Comparison of ENCODE assay signal across 1 cellular context in the genomic region with DNA sequence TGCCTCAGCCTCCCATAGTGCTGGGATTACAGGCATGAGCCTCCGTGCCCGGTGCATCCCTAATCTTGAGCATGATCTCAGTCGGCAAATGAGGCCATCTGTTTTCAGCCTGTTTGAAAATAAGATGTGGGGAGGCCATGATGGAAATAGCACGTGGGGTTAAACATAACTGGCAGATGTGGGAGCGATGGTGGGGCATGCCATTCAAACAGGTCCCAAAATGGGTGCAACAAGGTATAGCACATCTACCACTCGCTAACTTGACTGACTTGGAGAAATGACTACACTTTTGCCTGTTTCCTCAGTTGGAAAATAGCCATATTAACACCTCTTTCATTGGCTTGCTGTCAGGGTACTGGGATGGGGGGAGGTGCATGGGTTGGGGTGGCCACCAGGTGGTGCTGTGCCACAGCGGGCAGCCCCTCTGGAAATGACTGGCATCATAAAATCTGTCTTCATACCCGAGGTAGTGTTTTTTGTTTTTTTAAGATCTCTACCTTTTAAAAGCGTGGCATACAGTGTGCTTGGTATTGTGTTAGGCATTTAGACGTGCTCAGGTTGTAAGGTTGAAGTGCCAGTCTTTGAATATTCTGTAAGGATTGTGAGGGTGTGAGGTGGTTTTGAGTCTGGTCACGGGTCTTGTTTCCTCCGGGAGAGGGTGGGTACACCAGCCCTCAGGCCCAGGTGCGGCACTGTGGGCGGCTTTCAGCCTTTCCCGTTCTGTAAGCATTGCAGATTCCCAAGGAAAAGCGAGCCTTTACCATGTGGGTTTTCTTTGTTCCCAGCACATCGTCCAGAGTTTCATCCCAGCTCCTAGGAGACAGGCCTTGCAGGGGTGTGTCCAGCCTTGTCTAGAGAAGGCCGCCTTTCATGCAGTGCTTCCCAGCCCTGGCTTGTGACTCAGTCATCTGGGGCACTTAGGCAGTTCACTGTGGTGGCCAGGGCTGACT.
TF ChIP-seq lines count a peak whose summit lies in the region.

No MANE protein-coding gene starts in this region.

TF ChIP-seq in SK-N-SH, 30 proteins besides CTCF, POLR2A, EP300 and RAD21 (continued from another document):
- TF ChIP-seq, protein P1, sequence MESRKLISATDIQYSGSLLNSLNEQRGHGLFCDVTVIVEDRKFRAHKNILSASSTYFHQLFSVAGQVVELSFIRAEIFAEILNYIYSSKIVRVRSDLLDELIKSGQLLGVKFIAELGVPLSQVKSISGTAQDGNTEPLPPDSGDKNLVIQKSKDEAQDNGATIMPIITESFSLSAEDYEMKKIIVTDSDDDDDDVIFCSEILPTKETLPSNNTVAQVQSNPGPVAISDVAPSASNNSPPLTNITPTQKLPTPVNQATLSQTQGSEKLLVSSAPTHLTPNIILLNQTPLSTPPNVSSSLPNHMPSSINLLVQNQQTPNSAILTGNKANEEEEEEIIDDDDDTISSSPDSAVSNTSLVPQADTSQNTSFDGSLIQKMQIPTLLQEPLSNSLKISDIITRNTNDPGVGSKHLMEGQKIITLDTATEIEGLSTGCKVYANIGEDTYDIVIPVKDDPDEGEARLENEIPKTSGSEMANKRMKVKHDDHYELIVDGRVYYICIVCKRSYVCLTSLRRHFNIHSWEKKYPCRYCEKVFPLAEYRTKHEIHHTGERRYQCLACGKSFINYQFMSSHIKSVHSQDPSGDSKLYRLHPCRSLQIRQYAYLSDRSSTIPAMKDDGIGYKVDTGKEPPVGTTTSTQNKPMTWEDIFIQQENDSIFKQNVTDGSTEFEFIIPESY (IDR thresholded peaks at IDR 0.05; ENCODE audit: borderline replicate concordance, low read depth), result no peak
- no peak for TF ChIP-seq CHD2 (IDR thresholded peaks at IDR 0.05; ENCODE audit: low read length, partially characterized antibody)
- TF ChIP-seq SMC3 (IDR thresholded peaks at IDR 0.05; ENCODE audit: low read depth, low read length), result peak; percentile 52
- no peak; the same call in 1 of the 2 replicates for TF ChIP-seq POLR2AphosphoS5 (IDR thresholded peaks at IDR 0.05; ENCODE audit: low read depth, low read length)
- TF ChIP-seq RFX5 (IDR thresholded peaks at IDR 0.05; ENCODE audit: low read length), result no peak
- TF ChIP-seq MXI1 (IDR thresholded peaks at IDR 0.05; ENCODE audit: low read depth, low read length), result peak; percentile 98
- peak; percentile 6; the same call in 1 of the 2 replicates for TF ChIP-seq NFIC (IDR thresholded peaks at IDR 0.05; ENCODE audit: borderline replicate concordance)
- TF ChIP-seq, protein P2, sequence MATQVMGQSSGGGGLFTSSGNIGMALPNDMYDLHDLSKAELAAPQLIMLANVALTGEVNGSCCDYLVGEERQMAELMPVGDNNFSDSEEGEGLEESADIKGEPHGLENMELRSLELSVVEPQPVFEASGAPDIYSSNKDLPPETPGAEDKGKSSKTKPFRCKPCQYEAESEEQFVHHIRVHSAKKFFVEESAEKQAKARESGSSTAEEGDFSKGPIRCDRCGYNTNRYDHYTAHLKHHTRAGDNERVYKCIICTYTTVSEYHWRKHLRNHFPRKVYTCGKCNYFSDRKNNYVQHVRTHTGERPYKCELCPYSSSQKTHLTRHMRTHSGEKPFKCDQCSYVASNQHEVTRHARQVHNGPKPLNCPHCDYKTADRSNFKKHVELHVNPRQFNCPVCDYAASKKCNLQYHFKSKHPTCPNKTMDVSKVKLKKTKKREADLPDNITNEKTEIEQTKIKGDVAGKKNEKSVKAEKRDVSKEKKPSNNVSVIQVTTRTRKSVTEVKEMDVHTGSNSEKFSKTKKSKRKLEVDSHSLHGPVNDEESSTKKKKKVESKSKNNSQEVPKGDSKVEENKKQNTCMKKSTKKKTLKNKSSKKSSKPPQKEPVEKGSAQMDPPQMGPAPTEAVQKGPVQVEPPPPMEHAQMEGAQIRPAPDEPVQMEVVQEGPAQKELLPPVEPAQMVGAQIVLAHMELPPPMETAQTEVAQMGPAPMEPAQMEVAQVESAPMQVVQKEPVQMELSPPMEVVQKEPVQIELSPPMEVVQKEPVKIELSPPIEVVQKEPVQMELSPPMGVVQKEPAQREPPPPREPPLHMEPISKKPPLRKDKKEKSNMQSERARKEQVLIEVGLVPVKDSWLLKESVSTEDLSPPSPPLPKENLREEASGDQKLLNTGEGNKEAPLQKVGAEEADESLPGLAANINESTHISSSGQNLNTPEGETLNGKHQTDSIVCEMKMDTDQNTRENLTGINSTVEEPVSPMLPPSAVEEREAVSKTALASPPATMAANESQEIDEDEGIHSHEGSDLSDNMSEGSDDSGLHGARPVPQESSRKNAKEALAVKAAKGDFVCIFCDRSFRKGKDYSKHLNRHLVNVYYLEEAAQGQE (IDR thresholded peaks at IDR 0.05; ENCODE audit: low read depth, low read length), result no peak
- no peak; the same call in 1 of the 2 replicates for TF ChIP-seq TCF12 (IDR thresholded peaks at IDR 0.05)
- TF ChIP-seq EZH2phosphoT487 (IDR thresholded peaks at IDR 0.05; ENCODE audit: borderline replicate concordance, low read depth), result no peak
- TF ChIP-seq, protein P3, sequence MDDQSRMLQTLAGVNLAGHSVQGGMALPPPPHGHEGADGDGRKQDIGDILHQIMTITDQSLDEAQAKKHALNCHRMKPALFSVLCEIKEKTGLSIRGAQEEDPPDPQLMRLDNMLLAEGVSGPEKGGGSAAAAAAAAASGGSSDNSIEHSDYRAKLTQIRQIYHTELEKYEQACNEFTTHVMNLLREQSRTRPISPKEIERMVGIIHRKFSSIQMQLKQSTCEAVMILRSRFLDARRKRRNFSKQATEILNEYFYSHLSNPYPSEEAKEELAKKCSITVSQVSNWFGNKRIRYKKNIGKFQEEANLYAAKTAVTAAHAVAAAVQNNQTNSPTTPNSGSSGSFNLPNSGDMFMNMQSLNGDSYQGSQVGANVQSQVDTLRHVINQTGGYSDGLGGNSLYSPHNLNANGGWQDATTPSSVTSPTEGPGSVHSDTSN (IDR thresholded peaks at IDR 0.05), result peak; percentile 35; the same call in 1 of the 2 replicates
- TF ChIP-seq FOXM1 (IDR thresholded peaks at IDR 0.05; ENCODE audit: low read depth), result no peak
- no peak for TF ChIP-seq RCOR1 (IDR thresholded peaks at IDR 0.05; ENCODE audit: low read length)
- TF ChIP-seq YY1 (IDR thresholded peaks at IDR 0.05; ENCODE audit: low read depth), result no peak
- TF ChIP-seq, protein P4, sequence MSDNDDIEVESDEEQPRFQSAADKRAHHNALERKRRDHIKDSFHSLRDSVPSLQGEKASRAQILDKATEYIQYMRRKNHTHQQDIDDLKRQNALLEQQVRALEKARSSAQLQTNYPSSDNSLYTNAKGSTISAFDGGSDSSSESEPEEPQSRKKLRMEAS (IDR thresholded peaks at IDR 0.05; ENCODE audit: low read depth), result peak; percentile 59
- TF ChIP-seq JUND (IDR thresholded peaks at IDR 0.05), result 0 out of 2 replicates have a peak, but pooled peaks have one; percentile 11
- TF ChIP-seq NRF1 (IDR thresholded peaks at IDR 0.05; ENCODE audit: low read depth, low read length), result no peak
- TF ChIP-seq, protein P5, sequence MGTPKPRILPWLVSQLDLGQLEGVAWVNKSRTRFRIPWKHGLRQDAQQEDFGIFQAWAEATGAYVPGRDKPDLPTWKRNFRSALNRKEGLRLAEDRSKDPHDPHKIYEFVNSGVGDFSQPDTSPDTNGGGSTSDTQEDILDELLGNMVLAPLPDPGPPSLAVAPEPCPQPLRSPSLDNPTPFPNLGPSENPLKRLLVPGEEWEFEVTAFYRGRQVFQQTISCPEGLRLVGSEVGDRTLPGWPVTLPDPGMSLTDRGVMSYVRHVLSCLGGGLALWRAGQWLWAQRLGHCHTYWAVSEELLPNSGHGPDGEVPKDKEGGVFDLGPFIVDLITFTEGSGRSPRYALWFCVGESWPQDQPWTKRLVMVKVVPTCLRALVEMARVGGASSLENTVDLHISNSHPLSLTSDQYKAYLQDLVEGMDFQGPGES (IDR thresholded peaks at IDR 0.05; ENCODE audit: low read depth, low read length), result no peak
- TF ChIP-seq GABPA (IDR thresholded peaks at IDR 0.05; ENCODE audit: low read depth), result no peak
- TF ChIP-seq FOSL2 (IDR thresholded peaks at IDR 0.05; ENCODE audit: borderline replicate concordance, low read depth), result no peak; the same call in 1 of the 2 replicates
- TF ChIP-seq MEF2A (IDR thresholded peaks at IDR 0.05; ENCODE audit: borderline replicate concordance, low read depth), result no peak
- no peak for TF ChIP-seq RXRA (IDR thresholded peaks at IDR 0.05; ENCODE audit: borderline replicate concordance, low read depth)
- peak; percentile 97 for TF ChIP-seq SIN3A (IDR thresholded peaks at IDR 0.05; ENCODE audit: borderline replicate concordance, low read depth, low read length)
- TF ChIP-seq TAF1 (IDR thresholded peaks at IDR 0.05; ENCODE audit: borderline replicate concordance, low read depth, low read length), result no peak
- peak; percentile 100 for TF ChIP-seq GATA2 (CRISPR knock-in tag; IDR thresholded peaks at IDR 0.05)
- TF ChIP-seq, protein P6, sequence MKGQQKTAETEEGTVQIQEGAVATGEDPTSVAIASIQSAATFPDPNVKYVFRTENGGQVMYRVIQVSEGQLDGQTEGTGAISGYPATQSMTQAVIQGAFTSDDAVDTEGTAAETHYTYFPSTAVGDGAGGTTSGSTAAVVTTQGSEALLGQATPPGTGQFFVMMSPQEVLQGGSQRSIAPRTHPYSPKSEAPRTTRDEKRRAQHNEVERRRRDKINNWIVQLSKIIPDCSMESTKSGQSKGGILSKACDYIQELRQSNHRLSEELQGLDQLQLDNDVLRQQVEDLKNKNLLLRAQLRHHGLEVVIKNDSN (IDR thresholded peaks at IDR 0.05; ENCODE audit: borderline replicate concordance, low read depth), result no peak
- no peak for TF ChIP-seq ELF1 (IDR thresholded peaks at IDR 0.05)
